Comparison of ENCODE assay signal across 10 cellular contexts in the genomic region with DNA sequence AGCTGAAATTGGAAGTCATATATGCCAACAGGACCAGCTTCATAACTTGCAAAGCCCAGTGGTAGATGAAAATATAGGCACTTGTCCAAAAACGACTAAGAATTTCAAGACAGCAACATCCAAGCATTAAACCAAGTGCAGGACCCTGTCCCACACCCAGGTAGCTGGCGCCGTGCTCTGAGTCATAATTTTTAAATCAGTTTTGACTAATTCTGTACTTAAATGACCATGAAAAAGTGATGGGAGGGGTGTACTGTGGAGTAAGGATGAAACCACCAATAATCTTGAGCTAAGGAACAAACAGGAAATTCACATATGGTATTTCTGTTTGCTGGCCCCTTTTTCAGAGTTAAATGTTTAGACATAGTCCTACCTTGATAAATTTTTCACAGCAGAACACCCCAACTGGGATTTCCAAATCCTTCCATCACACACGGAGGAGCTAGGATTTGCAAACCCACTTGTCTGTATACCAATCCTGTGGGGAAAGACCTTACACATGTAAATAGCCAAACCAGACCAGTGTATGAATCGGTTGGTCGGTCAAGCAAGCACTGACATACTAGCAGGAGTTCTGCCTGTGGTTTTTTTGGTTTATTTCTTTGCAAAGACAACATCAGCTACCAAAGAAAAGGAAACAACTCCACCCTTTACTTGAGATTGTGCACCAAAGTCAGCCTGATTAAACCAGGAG.
DNase-seq lines count a peak whose midpoint lies in the region; ATAC-seq and TF ChIP-seq lines count a peak whose summit lies in the region.
"Had no signal": no experiment of that assay in that cellular context is flagged by ENCODE, and none has a peak within 500 bp of the region (broad histone marks: within the 10 kb centered on the region; RNA-seq: fewer than 3 reads in every experiment).

No MANE protein-coding gene starts in this region.

- ATAC-seq in GM21786 (IDR thresholded peaks at IDR 0.05; ENCODE audit: unreplicated experiment) (peak; percentile 97), HG03469 (IDR thresholded peaks at IDR 0.05; ENCODE audit: unreplicated experiment) (peak; percentile 75), body of pancreas (no peak)

- H3K9me3 ChIP-seq in neutrophil (no peaks in the 10 kb centered on the region), body of pancreas (no peaks in the 10 kb centered on the region), GM23248 (ENCODE audit: low read depth) (no peaks in the 10 kb centered on the region)

- no peaks in the 10 kb centered on the region for H3K9me2 ChIP-seq in GM23248 (ENCODE audit: insufficient read depth)

- no peak overlapping the region for H3K9ac ChIP-seq in GM23248

- peak overlapping the region; percentile 35 for H3K27ac ChIP-seq in neutrophil
- H3K27ac ChIP-seq in body of pancreas = no peak overlapping the region
- no peak overlapping the region for H3K27ac ChIP-seq in GM23248

- H2AFZ ChIP-seq in GM23248 = no peak overlapping the region

- in situ Hi-C loops in GM23248 (cut with MboI) = no loop called here

- H3K4me1 ChIP-seq in neutrophil (ENCODE audit: control insufficient read depth in 1 of 2, insufficient read depth in 1 of 2, low read depth in 1 of 2, low read length in 1 of 2) (peaks cover 0 to 65% of the 10 kb centered on the region in 2 experiments), body of pancreas (peaks cover 20% of the 10 kb centered on the region), GM23248 (ENCODE audit: insufficient read depth) (no peaks in the 10 kb centered on the region)

- DNase-seq in activated CD4-positive, alpha-beta T cell treated with anti-CD3 and anti-CD28 coated beads, Interleukin-2, amount 10 ng/mL, durations not matched to agents 24 days and 14 days = no peak
- no peak for DNase-seq in activated CD4-positive, alpha-beta T cell treated with anti-CD3 and anti-CD28 coated beads for 1 hour
- DNase-seq in body of pancreas (no peak), putamen (ENCODE audit: low spot score) (no peak), GM23248 (no peak)
- DNase-seq: NCI-H2029, posterior cingulate gyrus had no signal

- H3K36me3 ChIP-seq in neutrophil (no peaks in the 10 kb centered on the region), body of pancreas (replicated peaks in 1 of 2; ENCODE audit: insufficient read depth in 1 of 2, low read depth in 2 of 2) (no peaks in the 10 kb centered on the region), GM23248 (ENCODE audit: low read depth) (no peaks in the 10 kb centered on the region)

- no peaks in the 10 kb centered on the region for H3F3A ChIP-seq in GM23248 (ENCODE audit: insufficient read depth)

- peaks cover 17% of the 10 kb centered on the region for H3K4me1 Mint-ChIP-seq in activated CD4-positive, alpha-beta T cell treated with anti-CD3 and anti-CD28 coated beads, Interleukin-2, amount 10 ng/mL, durations not matched to agents 24 days and 14 days

- TF ChIP-seq POLR2A in body of pancreas (IDR thresholded peaks at IDR 0.05) = no peak

- H4K20me1 ChIP-seq in GM23248 (ENCODE audit: insufficient read depth) = no peaks in the 10 kb centered on the region

- H3K4me3 Mint-ChIP-seq in activated CD4-positive, alpha-beta T cell treated with anti-CD3 and anti-CD28 coated beads, Interleukin-2, amount 10 ng/mL, durations not matched to agents 24 days and 14 days = peak overlapping the region; percentile 11

- intact Hi-C loops in activated CD4-positive, alpha-beta T cell treated with anti-CD3 and anti-CD28 coated beads, Interleukin-2, amount 10 ng/mL, durations not matched to agents 24 days and 14 days (cut with micrococcal nuclease) = no loop called here
- intact Hi-C loops in body of pancreas (cut with DNase I) = no loop called here

- H3K27ac Mint-ChIP-seq in activated CD4-positive, alpha-beta T cell treated with anti-CD3 and anti-CD28 coated beads, Interleukin-2, amount 10 ng/mL, durations not matched to agents 24 days and 14 days = no peak overlapping the region

- H3K79me2 ChIP-seq in GM23248 (ENCODE audit: insufficient read depth) = no peaks in the 10 kb centered on the region

- H3K27me3 Mint-ChIP-seq in activated CD4-positive, alpha-beta T cell treated with anti-CD3 and anti-CD28 coated beads, Interleukin-2, amount 10 ng/mL, durations not matched to agents 24 days and 14 days = peaks cover 43% of the 10 kb centered on the region

- no peak for TF ChIP-seq CTCF in neutrophil (IDR thresholded peaks at IDR 0.05)
- no peak for TF ChIP-seq CTCF in body of pancreas (IDR thresholded peaks at IDR 0.05)

- H3K4me3 ChIP-seq in neutrophil (ENCODE audit: low read depth in 1 of 2, low read length in 1 of 2) = no peak overlapping the region
- H3K4me3 ChIP-seq in body of pancreas = no peak overlapping the region
- no peak overlapping the region for H3K4me3 ChIP-seq in GM23248

- H3K9me3 Mint-ChIP-seq in activated CD4-positive, alpha-beta T cell treated with anti-CD3 and anti-CD28 coated beads, Interleukin-2, amount 10 ng/mL, durations not matched to agents 24 days and 14 days = peaks cover 19% of the 10 kb centered on the region

- H3K27me3 ChIP-seq in neutrophil = no peaks in the 10 kb centered on the region
- H3K27me3 ChIP-seq in body of pancreas = no peaks in the 10 kb centered on the region
- H3K27me3 ChIP-seq in GM23248 (replicated peaks; ENCODE audit: insufficient read depth) = 0 out of 2 replicates have a peak, but pooled peaks cover 14% of the 10 kb centered on the region

- no peak overlapping the region for H3K4me2 ChIP-seq in GM23248 (ENCODE audit: unreplicated experiment)

- no peaks in the 10 kb centered on the region for H3K36me3 Mint-ChIP-seq in activated CD4-positive, alpha-beta T cell treated with anti-CD3 and anti-CD28 coated beads, Interleukin-2, amount 10 ng/mL, durations not matched to agents 24 days and 14 days (ENCODE audit: low read depth)

- 80 to 81% methylated on average over 6 of the region's 6 CpGs for WGBS in body of pancreas, 2 donors
- 63 to 69% methylated on average over 6 of the region's 6 CpGs for WGBS in GM23248 (ENCODE audit: low coverage in 1 of 2, low lambda C conversion rate in 2 of 2, missing lambda C conversion rate in 2 of 2), 2 experiments
